Comparison of ENCODE assay signal across 26 cellular contexts in the genomic region with DNA sequence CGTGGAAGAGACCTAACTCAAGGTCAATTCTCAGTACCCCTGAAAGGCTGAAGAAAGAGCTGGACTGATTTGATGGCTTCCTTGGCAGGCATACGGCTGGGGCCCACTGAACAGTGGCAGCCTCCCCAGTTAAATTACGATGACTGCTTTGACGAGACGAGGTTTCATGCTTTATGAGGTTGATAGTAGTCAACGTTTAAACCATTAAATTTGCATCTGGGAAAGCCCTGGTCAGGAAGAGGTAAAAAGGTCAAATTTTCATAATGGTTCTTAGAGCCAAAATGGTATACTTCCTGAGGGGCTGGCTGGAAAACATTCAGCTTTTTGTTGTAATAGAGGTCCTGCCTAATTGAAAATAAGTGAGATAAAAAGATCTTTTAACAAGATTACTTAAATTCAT.
DNase-seq lines count a peak whose midpoint lies in the region; ATAC-seq, FAIRE-seq and TF ChIP-seq lines count a peak whose summit lies in the region.
"Had no signal": no experiment of that assay in that cellular context is flagged by ENCODE, and none has a peak within 500 bp of the region (broad histone marks: within the 10 kb centered on the region; RNA-seq: fewer than 3 reads in every experiment).

No MANE protein-coding gene starts in this region.

- H3K36me3 Mint-ChIP-seq in activated naive CD8-positive, alpha-beta T cell treated with anti-CD3 and anti-CD28 coated beads for 36 hours: peaks cover 29% of the 10 kb centered on the region
- H3K36me3 Mint-ChIP-seq: naive B cell had no signal

- ATAC-seq in HG03342 (IDR thresholded peaks at IDR 0.05; ENCODE audit: unreplicated experiment) (peak; percentile 55), left cardiac atrium (no peak)
- ATAC-seq: activated CD8-positive, alpha-beta memory T cell treated with anti-CD3 and anti-CD28 coated beads, Interleukin-2, amount 10 ng/mL, durations not matched to agents 7 days and 5 days had no signal

- intact Hi-C loops in left cardiac atrium (cut with DNase I): no loop called here

- FAIRE-seq in GM18507 (lab: Jason Lieb, UNC): peak; percentile 39
- FAIRE-seq: keratinocyte had no signal

- H3K27me3 Mint-ChIP-seq in activated naive CD8-positive, alpha-beta T cell treated with anti-CD3 and anti-CD28 coated beads for 36 hours: peaks cover 6% of the 10 kb centered on the region
- H3K27me3 Mint-ChIP-seq: naive B cell had no signal

- DNase-seq in GM18507 (ENCODE audit: extremely low spot score, insufficient read length, low read depth) (no peak), renal cortical epithelial cell (ENCODE audit: low read depth) (peak; percentile 27), NCI-H82 treated with DMSO at 0.1 percent for 48 hours (lab: John Stamatoyannopoulos, UW; ENCODE audit: unreplicated experiment) (no peak), HEK293T (ENCODE audit: extremely low spot score) (no peak), left cardiac atrium (no peak)
- DNase-seq in activated naive CD8-positive, alpha-beta T cell treated with anti-CD3 and anti-CD28 coated beads for 36 hours: peak; percentile 19
- DNase-seq in effector CD4-positive, alpha-beta T cell: no peak
- DNase-seq: activated CD4-positive, alpha-beta T cell treated with anti-CD3 and anti-CD28 coated beads, Interleukin-2, amount 50 U/mL, for 1 hour; activated CD4-positive, CD25-positive, alpha-beta regulatory T cell; activated CD8-positive, alpha-beta memory T cell treated with anti-CD3 and anti-CD28 coated beads, Interleukin-2, amount 10 ng/mL, durations not matched to agents 7 days and 5 days; activated T-cell treated with anti-CD3 and anti-CD28 coated beads, Interleukin-2, amount 50 U/mL, for 4 hours; adrenal gland; central memory CD4-positive, alpha-beta T cell; cortex of kidney; GOT3; head of caudate nucleus; midbrain; naive B cell; NCI-H1436; NCI-H2081 treated with DMSO at 0.1 percent for 48 hours; NCI-H226; NCI-H69; T-helper 1 cell had no signal

- POLR2A ChIA-PET in HEK293T (lab: Yijun Ruan, JAX): interaction anchor here (0.5 kb wide), 1 partner anchor 471 kb away, joined by 3 read pairs; no protein-coding TSS in a partner anchor

- H3K9me3 Mint-ChIP-seq in activated naive CD8-positive, alpha-beta T cell treated with anti-CD3 and anti-CD28 coated beads for 36 hours: peaks cover 16% of the 10 kb centered on the region
- H3K9me3 Mint-ChIP-seq: activated T-cell treated with anti-CD3 and anti-CD28 coated beads, Interleukin-2, amount 50 U/mL, for 4 hours had no signal

- H3K4me3 Mint-ChIP-seq in activated naive CD8-positive, alpha-beta T cell treated with anti-CD3 and anti-CD28 coated beads for 36 hours: no peak overlapping the region
- H3K4me3 Mint-ChIP-seq: activated CD8-positive, alpha-beta memory T cell treated with anti-CD3 and anti-CD28 coated beads, Interleukin-2, amount 10 ng/mL, durations not matched to agents 7 days and 5 days; activated T-cell treated with anti-CD3 and anti-CD28 coated beads, Interleukin-2, amount 50 U/mL, for 4 hours; naive B cell; stimulated activated naive CD8-positive, alpha-beta T cell treated with anti-CD3 and anti-CD28 coated beads, Interleukin-15, Interleukin-2, amounts not matched to agents 100 ng/mL and 50 ng/mL, for 24 hours had no signal

- no peak overlapping the region for H3K27ac Mint-ChIP-seq in activated naive CD8-positive, alpha-beta T cell treated with anti-CD3 and anti-CD28 coated beads for 36 hours
- H3K27ac Mint-ChIP-seq: activated CD8-positive, alpha-beta memory T cell treated with anti-CD3 and anti-CD28 coated beads, Interleukin-2, amount 10 ng/mL, durations not matched to agents 7 days and 5 days; naive B cell; stimulated activated naive CD8-positive, alpha-beta T cell treated with anti-CD3 and anti-CD28 coated beads, Interleukin-15, Interleukin-2, amounts not matched to agents 100 ng/mL and 50 ng/mL, for 24 hours had no signal

- peaks cover 41% of the 10 kb centered on the region for H3K4me1 Mint-ChIP-seq in activated naive CD8-positive, alpha-beta T cell treated with anti-CD3 and anti-CD28 coated beads for 36 hours
- H3K4me1 Mint-ChIP-seq: naive B cell had no signal

- CTCF ChIA-PET in HEK293T (lab: Yijun Ruan, JAX): no interaction called here

TF ChIP-seq in HEK293T, 16 proteins besides CTCF, POLR2A, EP300 and RAD21:
- TF ChIP-seq FOXK2 (IDR thresholded peaks at IDR 0.05) (no peak), ELF4 (IDR thresholded peaks at IDR 0.05) (no peak), ARNT (IDR thresholded peaks at IDR 0.05) (no peak), HDGF (IDR thresholded peaks at IDR 0.05; ENCODE audit: borderline replicate concordance) (no peak), FOXM1 (IDR thresholded peaks at IDR 0.05; ENCODE audit: borderline replicate concordance) (no peak), BHLHE40 (IDR thresholded peaks at IDR 0.05; ENCODE audit: borderline replicate concordance) (no peak), LEF1 (IDR thresholded peaks at IDR 0.05; ENCODE audit: borderline replicate concordance) (no peak), SP1 (IDR thresholded peaks at IDR 0.05) (no peak), TARDBP (IDR thresholded peaks at IDR 0.05) (no peak), FOXA1 (IDR thresholded peaks at IDR 0.05) (no peak), SUZ12 (IDR thresholded peaks at IDR 0.05) (no peak), ZNF384 (IDR thresholded peaks at IDR 0.05) (no peak), L3MBTL2 (conservative IDR thresholded peaks at IDR 0.05) (no peak), NFRKB (IDR thresholded peaks at IDR 0.05) (no peak), CTBP1 (IDR thresholded peaks at IDR 0.05; ENCODE audit: borderline replicate concordance) (no peak)
- TF ChIP-seq, protein P1, sequence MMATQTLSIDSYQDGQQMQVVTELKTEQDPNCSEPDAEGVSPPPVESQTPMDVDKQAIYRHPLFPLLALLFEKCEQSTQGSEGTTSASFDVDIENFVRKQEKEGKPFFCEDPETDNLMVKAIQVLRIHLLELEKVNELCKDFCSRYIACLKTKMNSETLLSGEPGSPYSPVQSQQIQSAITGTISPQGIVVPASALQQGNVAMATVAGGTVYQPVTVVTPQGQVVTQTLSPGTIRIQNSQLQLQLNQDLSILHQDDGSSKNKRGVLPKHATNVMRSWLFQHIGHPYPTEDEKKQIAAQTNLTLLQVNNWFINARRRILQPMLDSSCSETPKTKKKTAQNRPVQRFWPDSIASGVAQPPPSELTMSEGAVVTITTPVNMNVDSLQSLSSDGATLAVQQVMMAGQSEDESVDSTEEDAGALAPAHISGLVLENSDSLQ (IDR thresholded peaks at IDR 0.05): no peak

Comparison
In these comparisons a context has a peak if more than half of its experiments do, and no peak if none do; other contexts are left out.
1. DNase-seq: peak in activated naive CD8-positive, alpha-beta T cell treated with anti-CD3 and anti-CD28 coated beads for 36 hours (single experiment) and renal cortical epithelial cell (single experiment); none in GM18507 (single experiment), NCI-H82 treated with DMSO at 0.1 percent for 48 hours (single experiment), effector CD4-positive, alpha-beta T cell (single experiment), HEK293T (single experiment) and left cardiac atrium (single experiment).